In genomic region chr3:18657858-18658820, GRCh38 we compare ENCODE assay signal across 14 cellular contexts.
A peak's percentile ranks its signal among the peaks of the same experiment; 100 is the strongest.
DNase-seq lines count a peak whose midpoint lies in the region; ATAC-seq and TF ChIP-seq lines count a peak whose summit lies in the region.
"Had no signal": no experiment of that assay in that cellular context is flagged by ENCODE, and none has a peak within 500 bp of the region (broad histone marks: within the 10 kb centered on the region; RNA-seq: fewer than 3 reads in every experiment).

No MANE protein-coding gene starts in this region.

- H3K4me2 ChIP-seq in PC-9 (peak overlapping the region; percentile 57), GM23248 (ENCODE audit: unreplicated experiment) (no peak overlapping the region)

- no peak overlapping the region for H3K9ac ChIP-seq in GM23248

- H3K27ac ChIP-seq in PC-9, result peak overlapping the region; percentile 25; the same call in 1 of the 2 replicates
- no peak overlapping the region for H3K27ac ChIP-seq in GM23248
- H3K27ac ChIP-seq: skin epidermis had no signal

- BruUV-seq in PC-9 (replicated peaks; lab: Mats Ljungman, UMichigan), result no TSS peak

- H3K79me2 ChIP-seq in PC-9 (ENCODE audit: low read depth) (no peaks in the 10 kb centered on the region), GM23248 (ENCODE audit: insufficient read depth) (no peaks in the 10 kb centered on the region)

- in situ Hi-C loops in GM23248 (cut with MboI), result no loop called here

- H3K36me3 ChIP-seq in PC-9 (ENCODE audit: low read depth) (no peaks in the 10 kb centered on the region), GM23248 (ENCODE audit: low read depth) (no peaks in the 10 kb centered on the region)

- no peaks in the 10 kb centered on the region for H3K27me3 Mint-ChIP-seq in activated T-cell treated with anti-CD3 and anti-CD28 coated beads, Interleukin-2, amount 50 U/mL, for 24 hours
- H3K27me3 Mint-ChIP-seq in HFFc6 (ENCODE audit: insufficient read depth), result no peaks in the 10 kb centered on the region; the same call in 1 of the 2 replicates
- H3K27me3 Mint-ChIP-seq: dendritic cell treated with granulocyte-macrophage colony-stimulating factor and Interleukin-4, amounts not matched to agents 40 ng/mL and 50 ng/mL, for 4 days had no signal

- 31 to 34% methylated on average over 6 of the region's 6 CpGs for WGBS in GM23248 (ENCODE audit: low coverage in 1 of 2, low lambda C conversion rate in 2 of 2, missing lambda C conversion rate in 2 of 2), 2 experiments

- intact Hi-C loops in PC-9 (cut with micrococcal nuclease; ENCODE audit: unreplicated experiment), result no loop called here

- peak; percentile 66 for ATAC-seq in stimulated activated effector memory CD8-positive, alpha-beta T cell treated with anti-CD3 and anti-CD28 coated beads, Interleukin-12 subunit alpha, Interleukin-12 subunit beta, amount 100 ng/mL, for 72 hours

- H3K9me2 ChIP-seq in PC-9 (ENCODE audit: insufficient read depth) (no peaks in the 10 kb centered on the region), GM23248 (ENCODE audit: insufficient read depth) (no peaks in the 10 kb centered on the region)

- no peaks in the 10 kb centered on the region for H3K9me3 ChIP-seq in PC-9 (ENCODE audit: insufficient read depth, low read depth)
- H3K9me3 ChIP-seq in GM23248 (ENCODE audit: low read depth), result no peaks in the 10 kb centered on the region

- H3K27ac Mint-ChIP-seq in activated T-cell treated with anti-CD3 and anti-CD28 coated beads, Interleukin-2, amount 50 U/mL, for 24 hours, result peak overlapping the region; percentile 74
- H3K27ac Mint-ChIP-seq in stimulated activated effector memory CD8-positive, alpha-beta T cell treated with anti-CD3 and anti-CD28 coated beads, Interleukin-12 subunit alpha, Interleukin-12 subunit beta, amount 100 ng/mL, for 72 hours, result peak overlapping the region; percentile 45
- H3K27ac Mint-ChIP-seq in HFFc6, result no peak overlapping the region
- H3K27ac Mint-ChIP-seq: dendritic cell treated with granulocyte-macrophage colony-stimulating factor and Interleukin-4, amounts not matched to agents 40 ng/mL and 50 ng/mL, for 4 days; nephron progenitor cell had no signal

- TF ChIP-seq CTCF in PC-9 (conservative IDR thresholded peaks at IDR 0.05) (no peak), HFFc6 (IDR thresholded peaks at IDR 0.05) (no peak)

- H3K36me3 Mint-ChIP-seq in activated T-cell treated with anti-CD3 and anti-CD28 coated beads, Interleukin-2, amount 50 U/mL, for 24 hours (ENCODE audit: low read depth), result peaks cover 10% of the 10 kb centered on the region
- H3K36me3 Mint-ChIP-seq in stimulated activated effector memory CD8-positive, alpha-beta T cell treated with anti-CD3 and anti-CD28 coated beads, Interleukin-12 subunit alpha, Interleukin-12 subunit beta, amount 100 ng/mL, for 72 hours, result no peaks in the 10 kb centered on the region
- H3K36me3 Mint-ChIP-seq in HFFc6 (ENCODE audit: low read depth), result no peaks in the 10 kb centered on the region

- H3F3A ChIP-seq in PC-9 (ENCODE audit: insufficient read depth, low read depth) (no peaks in the 10 kb centered on the region; the same call in 1 of the 2 replicates), GM23248 (ENCODE audit: insufficient read depth) (no peaks in the 10 kb centered on the region)

- no peaks in the 10 kb centered on the region for H3K27me3 ChIP-seq in PC-9 (ENCODE audit: insufficient read depth, low read depth)
- H3K27me3 ChIP-seq in GM23248 (replicated peaks; ENCODE audit: insufficient read depth), result no peaks in the 10 kb centered on the region

- H4K20me1 ChIP-seq in PC-9 (ENCODE audit: insufficient read depth) (no peaks in the 10 kb centered on the region), GM23248 (ENCODE audit: insufficient read depth) (no peaks in the 10 kb centered on the region)

- POLR2A ChIA-PET in PC-9 (lab: Charles Lee; ENCODE audit: unreplicated experiment), result no interaction called here

- peak overlapping the region; percentile 49 for H3K4me3 Mint-ChIP-seq in activated T-cell treated with anti-CD3 and anti-CD28 coated beads, Interleukin-2, amount 50 U/mL, for 24 hours
- peak overlapping the region; percentile 37 for H3K4me3 Mint-ChIP-seq in stimulated activated effector memory CD8-positive, alpha-beta T cell treated with anti-CD3 and anti-CD28 coated beads, Interleukin-12 subunit alpha, Interleukin-12 subunit beta, amount 100 ng/mL, for 72 hours
- H3K4me3 Mint-ChIP-seq in HFFc6, result no peak overlapping the region
- H3K4me3 Mint-ChIP-seq: dendritic cell treated with granulocyte-macrophage colony-stimulating factor and Interleukin-4, amounts not matched to agents 40 ng/mL and 50 ng/mL, for 4 days; nephron progenitor cell had no signal

- H2AFZ ChIP-seq in PC-9 (peak overlapping the region; percentile 39; the same call in 1 of the 2 replicates), GM23248 (no peak overlapping the region)

- no peak for DNase-seq in activated T-cell treated with anti-CD3 and anti-CD28 coated beads, Interleukin-2, amount 50 U/mL, for 24 hours
- no peak for DNase-seq in activated T-cell treated with anti-CD3 and anti-CD28 coated beads, Interleukin-2, amount 50 U/mL, for 1 hour
- DNase-seq in PC-9, result peak in 1 of 2 experiments; percentile 47
- DNase-seq in central memory CD4-positive, alpha-beta T cell, result peak; percentile 30
- peak in 1 of 2 donors; percentile 59 for DNase-seq in stimulated activated effector memory CD8-positive, alpha-beta T cell treated with anti-CD3 and anti-CD28 coated beads, Interleukin-12 subunit alpha, Interleukin-12 subunit beta, amount 100 ng/mL, for 72 hours (ENCODE audit: low spot score in 2 of 2)
- no peak for DNase-seq in GM23248
- DNase-seq in stimulated activated CD4-positive, alpha-beta T cell treated with anti-CD3 and anti-CD28 coated beads, Interleukin-2, amount 100 ng/mL, for 48 hours, result no peak
- DNase-seq in HFFc6, result no peak
- DNase-seq: Kasumi-1, kidney, NCI-H226, nephron progenitor cell had no signal

- H3K4me3 ChIP-seq in PC-9, result no peak overlapping the region
- H3K4me3 ChIP-seq in GM23248, result no peak overlapping the region
- H3K4me3 ChIP-seq: skin epidermis had no signal

- CTCF ChIA-PET in PC-9 (lab: Charles Lee), result no interaction called here

- H3K4me1 Mint-ChIP-seq in activated T-cell treated with anti-CD3 and anti-CD28 coated beads, Interleukin-2, amount 50 U/mL, for 24 hours (ENCODE audit: low read depth), result peaks cover 70% of the 10 kb centered on the region
- H3K4me1 Mint-ChIP-seq in stimulated activated effector memory CD8-positive, alpha-beta T cell treated with anti-CD3 and anti-CD28 coated beads, Interleukin-12 subunit alpha, Interleukin-12 subunit beta, amount 100 ng/mL, for 72 hours, result peaks cover 65% of the 10 kb centered on the region
- no peaks in the 10 kb centered on the region for H3K4me1 Mint-ChIP-seq in HFFc6 (ENCODE audit: low read depth)

- H3K4me1 ChIP-seq in PC-9 (replicated peaks; ENCODE audit: insufficient read depth), result peaks cover 22% of the 10 kb centered on the region
- no peaks in the 10 kb centered on the region for H3K4me1 ChIP-seq in GM23248 (ENCODE audit: insufficient read depth)

- H3K9me3 Mint-ChIP-seq in activated T-cell treated with anti-CD3 and anti-CD28 coated beads, Interleukin-2, amount 50 U/mL, for 24 hours, result peaks cover 11% of the 10 kb centered on the region
- peaks cover 7% of the 10 kb centered on the region for H3K9me3 Mint-ChIP-seq in stimulated activated effector memory CD8-positive, alpha-beta T cell treated with anti-CD3 and anti-CD28 coated beads, Interleukin-12 subunit alpha, Interleukin-12 subunit beta, amount 100 ng/mL, for 72 hours
- peaks cover 43% of the 10 kb centered on the region for H3K9me3 Mint-ChIP-seq in HFFc6
